Comparison of ENCODE assay signal across 8 cellular contexts in the genomic region with DNA sequence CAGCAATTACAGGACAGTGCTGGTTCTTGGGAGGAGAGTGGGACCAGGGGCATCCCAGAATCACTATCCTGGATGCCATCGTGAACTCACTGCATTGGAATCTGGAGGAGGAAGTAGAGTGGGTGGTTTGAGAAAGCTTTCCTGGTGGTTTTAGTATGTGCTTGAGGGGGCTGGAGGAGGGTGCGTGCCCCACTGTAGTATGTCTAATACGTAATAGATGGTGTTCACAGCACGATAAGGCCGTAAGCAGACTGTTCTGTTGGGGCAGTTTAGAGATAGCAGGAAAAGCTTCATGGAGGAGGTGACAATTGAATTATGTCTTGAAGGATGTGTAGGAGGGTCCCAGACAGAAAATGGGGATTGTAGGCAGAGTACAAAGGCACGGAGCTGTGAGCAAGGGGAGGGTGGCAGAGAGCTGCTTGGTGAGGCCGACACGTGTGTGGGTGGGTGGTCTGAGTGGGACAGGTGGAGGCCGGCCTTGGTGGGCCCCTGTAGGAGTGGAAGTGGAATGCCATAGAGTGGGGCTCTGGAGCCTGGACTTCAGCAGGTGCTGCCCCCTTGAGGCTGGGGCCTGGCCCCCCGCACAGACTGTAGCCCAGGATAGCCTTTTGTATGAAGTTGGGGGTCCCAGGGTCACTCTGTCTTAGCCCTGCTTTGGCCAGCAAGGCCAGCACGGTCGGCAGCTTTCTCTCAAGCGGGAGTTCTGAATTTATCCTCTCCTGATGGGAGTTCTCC. TPM values are rescaled to one million over a fixed set of nuclear protein-coding genes. Genes with fewer than 3 reads are reported as not detected.
DNase-seq lines count a peak whose midpoint lies in the region; ATAC-seq, FAIRE-seq and TF ChIP-seq lines count a peak whose summit lies in the region.

No MANE protein-coding gene starts in this region.

- 0 out of 22 replicates have a peak overlapping the region, but pooled peaks of 1 of the 11 experiments have one; percentile 42 for H3K9ac ChIP-seq in BLaER1 treated with 17β-estradiol and CSF1 and Interleukin-3, amounts not matched to agents 10 nM and 100 nM
- H3K9ac ChIP-seq in mesenchymal stem cell (ENCODE audit: low read length): no peak overlapping the region

- H3K23ac ChIP-seq in mesenchymal stem cell (ENCODE audit: low read length in 2 of 2): no peak overlapping the region

- FAIRE-seq in HTR-8/SVneo (lab: Jason Lieb, UNC): no peak

- H2AFZ ChIP-seq in mesenchymal stem cell (ENCODE audit: low read depth, low read length): no peak overlapping the region

- H4K91ac ChIP-seq in mesenchymal stem cell (ENCODE audit: low read length): peak overlapping the region; percentile 15

- H4K8ac ChIP-seq in mesenchymal stem cell (ENCODE audit: low read length): peak overlapping the region; percentile 41

- H2AK5ac ChIP-seq in mesenchymal stem cell (ENCODE audit: low read length, severe bottlenecking): peak overlapping the region; percentile 83

- H2BK5ac ChIP-seq in mesenchymal stem cell (ENCODE audit: low read depth, low read length, poor library complexity, severe bottlenecking): peak overlapping the region; percentile 26

- H3K79me1 ChIP-seq in mesenchymal stem cell (replicated peaks; ENCODE audit: low read length, poor library complexity, severe bottlenecking): no peaks in the 10 kb centered on the region

- H3K14ac ChIP-seq in mesenchymal stem cell (ENCODE audit: low read length in 2 of 2): peak overlapping the region in 1 of 2 experiments; percentile 92

- WGBS in mesenchymal stem cell: 52% methylated on average over 13 of the region's 13 CpGs

- peak overlapping the region in 1 of 2 experiments; percentile 15 for H3K4ac ChIP-seq in mesenchymal stem cell (ENCODE audit: low read depth in 1 of 2, low read length in 2 of 2)

- peak; percentile 73 for DNase-seq in HTR-8/SVneo (ENCODE audit: insufficient read length, low spot score)
- peak; percentile 55 for DNase-seq in brain microvascular endothelial cell
- peak; percentile 75 for DNase-seq in mesenchymal stem cell
- no peak for DNase-seq in Kasumi-1 (lab: John Stamatoyannopoulos, UW)
- DNase-seq in substantia nigra (lab: John Stamatoyannopoulos, UW): no peak

- in situ Hi-C loops in brain microvascular endothelial cell (cut with HindIII; ENCODE audit: low pct_ligation_motif_present, low sequenced_read_pairs): no loop called here

- H3K9me3 ChIP-seq in BLaER1 treated with 17β-estradiol and CSF1 and Interleukin-3, amounts not matched to agents 10 nM and 100 nM (replicated peaks in 1 of 11): no peaks in the 10 kb centered on the region
- no peaks in the 10 kb centered on the region for H3K9me3 ChIP-seq in mesenchymal stem cell (ENCODE audit: control insufficient read depth, low read length)

- H3K27me3 ChIP-seq in BLaER1 treated with 17β-estradiol and CSF1 and Interleukin-3, amounts not matched to agents 10 nM and 100 nM: no peaks in the 10 kb centered on the region
- no peaks in the 10 kb centered on the region for H3K27me3 ChIP-seq in brain microvascular endothelial cell (replicated peaks)
- H3K27me3 ChIP-seq in mesenchymal stem cell (ENCODE audit: control insufficient read depth in 1 of 2, insufficient read depth in 1 of 2, low read length in 2 of 2): no peaks in the 10 kb centered on the region

- TF ChIP-seq CTCF in brain microvascular endothelial cell (IDR thresholded peaks at IDR 0.05; ENCODE audit: low read depth, low read length, missing control alignments): peak; percentile 69

- peak overlapping the region in 1 of 2 experiments; percentile 86 for H3K18ac ChIP-seq in mesenchymal stem cell (ENCODE audit: low read depth in 1 of 2, low read length in 2 of 2)

- H3K4me3 ChIP-seq in BLaER1 treated with 17β-estradiol and CSF1 and Interleukin-3, amounts not matched to agents 10 nM and 100 nM: no peak overlapping the region
- H3K4me3 ChIP-seq in brain microvascular endothelial cell (ENCODE audit: low read depth, low read length): no peak overlapping the region
- no peak overlapping the region for H3K4me3 ChIP-seq in mesenchymal stem cell (ENCODE audit: insufficient read depth in 1 of 2, low read depth in 1 of 2, low read length in 2 of 2)

- H3K36me3 ChIP-seq in BLaER1 treated with 17β-estradiol and CSF1 and Interleukin-3, amounts not matched to agents 10 nM and 100 nM: peaks cover 0 to 100% (median 100%) of the 10 kb centered on the region in 11 experiments; a peak in 19 of 22 replicates
- no peaks in the 10 kb centered on the region for H3K36me3 ChIP-seq in brain microvascular endothelial cell (replicated peaks)
- H3K36me3 ChIP-seq in mesenchymal stem cell (ENCODE audit: control insufficient read depth in 1 of 2, insufficient read depth in 2 of 2, low read depth in 1 of 2, low read length in 2 of 2): peaks cover 0 to 12% of the 10 kb centered on the region in 2 experiments

- ATAC-seq in HG02973 (IDR thresholded peaks at IDR 0.05; ENCODE audit: unreplicated experiment) (no peak), GM18511 (IDR thresholded peaks at IDR 0.05; ENCODE audit: unreplicated experiment) (no peak)

- H2BK120ac ChIP-seq in mesenchymal stem cell (ENCODE audit: low read depth, low read length): peak overlapping the region; percentile 39

- H2BK12ac ChIP-seq in mesenchymal stem cell (ENCODE audit: low read length in 2 of 2): peak overlapping the region in 1 of 2 experiments; percentile 89

- peaks cover 0 to 100% (median 100%) of the 10 kb centered on the region in 11 experiments; a peak in 20 of 22 replicates for H4K20me1 ChIP-seq in BLaER1 treated with 17β-estradiol and CSF1 and Interleukin-3, amounts not matched to agents 10 nM and 100 nM

- no peak overlapping the region for H3K27ac ChIP-seq in BLaER1 treated with 17β-estradiol and CSF1 and Interleukin-3, amounts not matched to agents 10 nM and 100 nM
- H3K27ac ChIP-seq in brain microvascular endothelial cell (no peak overlapping the region), mesenchymal stem cell (ENCODE audit: low read length, poor library complexity, severe bottlenecking) (peak overlapping the region; percentile 31), substantia nigra (ENCODE audit: low read depth, low read length, poor library complexity, severe bottlenecking) (no peak overlapping the region)

- no peak overlapping the region for H2BK15ac ChIP-seq in mesenchymal stem cell (ENCODE audit: low read depth, poor library complexity, severe bottlenecking)

- H3K4me2 ChIP-seq in BLaER1 treated with 17β-estradiol and CSF1 and Interleukin-3, amounts not matched to agents 10 nM and 100 nM: peak overlapping the region in 8 of 11 experiments; percentile 8 to 55 (median 31); a peak in 14 of 22 replicates
- H3K4me2 ChIP-seq in mesenchymal stem cell (ENCODE audit: low read length, poor library complexity, severe bottlenecking): no peak overlapping the region

- peaks cover 18 to 91% (median 58%) of the 10 kb centered on the region in 10 experiments for H3K4me1 ChIP-seq in BLaER1 treated with 17β-estradiol and CSF1 and Interleukin-3, amounts not matched to agents 10 nM and 100 nM
- peaks cover 30% of the 10 kb centered on the region for H3K4me1 ChIP-seq in mesenchymal stem cell (ENCODE audit: control insufficient read depth, insufficient read depth, low read depth, low read length)

RNA-seq across cellular contexts. Expression of gene IL6R, which starts 37.0 kb away (rescaled TPM):
- 9.3 TPM for polyA plus RNA-seq in mesenchymal stem cell (2013, experiment 1 of 2)
- 9.8 TPM for polyA plus RNA-seq in mesenchymal stem cell (2013, experiment 2 of 2)

RNA-seq across cellular contexts. Expression of gene TDRD10, which starts 59.8 kb away (rescaled TPM):
- polyA plus RNA-seq in mesenchymal stem cell (2013, experiment 1 of 2): not detected
- not detected for polyA plus RNA-seq in mesenchymal stem cell (2013, experiment 2 of 2)

Comparison
In these comparisons a context has a peak if more than half of its experiments do, and no peak if none do; other contexts are left out.
1. DNase-seq: peak in HTR-8/SVneo (single experiment), brain microvascular endothelial cell (single experiment) and mesenchymal stem cell (single experiment); none in Kasumi-1 (0 of 2) and substantia nigra (0 of 49).